19 cellular contexts compared by ENCODE assay signal in the genomic region with DNA sequence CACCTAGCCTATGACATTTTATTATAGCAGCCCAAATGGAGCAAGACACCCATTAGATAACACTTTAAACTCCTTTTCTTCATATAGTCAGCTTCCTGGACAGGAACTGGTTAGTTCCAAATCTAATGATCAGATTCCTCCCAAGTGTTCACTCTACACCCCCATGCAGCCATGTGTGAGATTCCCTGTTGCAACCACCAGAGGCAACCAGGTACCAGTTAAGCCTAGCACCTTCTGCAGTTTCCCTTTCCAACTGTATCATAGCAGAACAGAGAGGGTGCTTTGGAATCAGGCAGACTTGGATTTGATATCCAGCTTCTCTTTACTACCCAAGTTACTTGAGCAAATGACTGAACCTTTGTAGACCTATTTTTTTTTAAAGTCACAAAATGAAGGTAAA.
"Had no signal": no experiment of that assay in that cellular context is flagged by ENCODE, and none has a peak within 500 bp of the region (broad histone marks: within the 10 kb centered on the region; RNA-seq: fewer than 3 reads in every experiment).

No MANE protein-coding gene starts in this region.

- ATAC-seq: heart right ventricle; left lung; lower lobe of right lung; natural killer cell; sciatic nerve; stimulated activated naive B cell treated with anti-CD40 and anti-IgM and Interleukin-4, amounts not matched to agents 10 μg/mL and 1 μg/mL and 100 μg/mL, for 72 hours; stimulated activated naive CD8-positive, alpha-beta T cell treated with anti-CD3 and anti-CD28 coated beads, Interleukin-15, amount 100 ng/mL, for 72 hours; upper lobe of right lung had no signal

- H3K4me3 ChIP-seq: heart right ventricle, left lung, lower lobe of right lung, spleen, testis, tibial nerve, upper lobe of right lung, vagina had no signal

- H3K27me3 ChIP-seq: heart right ventricle, left lung, spleen, testis, tibial nerve, upper lobe of right lung, vagina had no signal

- DNase-seq: effector memory CD4-positive, alpha-beta T cell; erythroblast; foreskin melanocyte; heart right ventricle; left lung; lower lobe of right lung; natural killer cell; posterior cingulate gyrus; spleen; stimulated activated CD4-positive, alpha-beta T cell treated with anti-CD3 and anti-CD28 coated beads, Interleukin-15, amount 100 ng/mL, for 24 hours; stimulated activated CD4-positive, alpha-beta T cell treated with anti-CD3 and anti-CD28 coated beads, Interleukin-1b, Interleukin-23, amount 100 ng/mL, for 48 hours; stimulated activated CD4-positive, alpha-beta T cell treated with anti-CD3 and anti-CD28 coated beads, Interleukin-4, amount 100 ng/mL, for 24 hours; stimulated activated naive B cell treated with anti-CD40 and anti-IgM and Interleukin-4, amounts not matched to agents 10 μg/mL and 1 μg/mL and 100 μg/mL, for 72 hours; stimulated activated naive CD8-positive, alpha-beta T cell treated with anti-CD3 and anti-CD28 coated beads, Interleukin-15, amount 100 ng/mL, for 72 hours; testis; upper lobe of right lung had no signal

- H3K9me3 ChIP-seq: left lung, lower lobe of right lung, testis, upper lobe of right lung, vagina had no signal

- H3K27ac ChIP-seq: heart right ventricle, left lung, lower lobe of right lung, spleen, testis, tibial nerve, upper lobe of right lung, vagina had no signal

- H3K4me1 ChIP-seq: heart right ventricle, left lung, lower lobe of right lung, spleen, testis, upper lobe of right lung, vagina had no signal

- H3K36me3 ChIP-seq: heart right ventricle, left lung, lower lobe of right lung, spleen, tibial nerve, upper lobe of right lung, vagina had no signal
